Comparison of ENCODE assay signal across 27 cellular contexts in the genomic region with DNA sequence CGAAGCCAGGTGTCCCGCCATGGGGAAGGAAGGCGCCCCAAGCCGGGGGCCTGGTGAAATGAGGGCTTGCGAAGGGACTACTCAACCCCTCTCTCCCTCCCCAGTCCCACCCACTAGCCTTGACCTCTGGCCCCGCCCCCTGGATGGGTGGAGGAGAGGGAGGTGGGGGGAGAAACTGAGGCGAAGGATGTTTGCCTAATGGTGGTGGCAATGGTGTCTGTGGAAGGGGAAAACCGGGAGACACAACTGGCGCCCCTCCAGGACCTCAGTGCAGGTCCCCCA. TPM values are rescaled to one million over a fixed set of nuclear protein-coding genes. Genes with fewer than 3 reads are reported as not detected.
A peak's percentile ranks its signal among the peaks of the same experiment; 100 is the strongest.
DNase-seq lines count a peak whose midpoint lies in the region; ATAC-seq and TF ChIP-seq lines count a peak whose summit lies in the region.
"Had no signal": no experiment of that assay in that cellular context is flagged by ENCODE, and none has a peak within 500 bp of the region (broad histone marks: within the 10 kb centered on the region; RNA-seq: fewer than 3 reads in every experiment).

A gene (minus strand): TSS at position 83 of the 282 bp plus-strand sequence. CDS start 62 bp downstream, at position 21.

- peaks cover 49% of the 10 kb centered on the region for H3K4me1 ChIP-seq in HUES6 (ENCODE audit: control insufficient read depth, insufficient read depth, low read length)
- H3K4me1 ChIP-seq in endodermal cell (ENCODE audit: control insufficient read depth, insufficient read depth, low read length): peaks cover 19% of the 10 kb centered on the region
- H3K4me1 ChIP-seq in mesenchymal stem cell (ENCODE audit: control insufficient read depth, insufficient read depth, low read depth, low read length): peaks cover 15% of the 10 kb centered on the region
- H3K4me1 ChIP-seq in BE2C: no peaks in the 10 kb centered on the region
- H3K4me1 ChIP-seq: sigmoid colon, thyroid gland had no signal

- no peak within 1 kb of the TSS for H4K91ac ChIP-seq in mesenchymal stem cell (ENCODE audit: low read length)

- peak; percentile 83 for DNase-seq in endodermal cell
- DNase-seq in mesenchymal stem cell: no peak
- DNase-seq in Right ventricle myocardium inferior (ENCODE audit: missing footprints): no peak
- no peak for DNase-seq in BE2C
- DNase-seq in mesothelial cell of epicardium (ENCODE audit: low spot score in 2 of 2, unreplicated experiment in 2 of 2): no peak
- DNase-seq: activated CD4-positive, alpha-beta T cell treated with anti-CD3 and anti-CD28 coated beads, Interleukin-2, amount 50 U/mL, for 48 hours; activated CD8-positive, alpha-beta memory T cell treated with anti-CD3 and anti-CD28 coated beads, Interleukin-2, amount 50 U/mL, for 4 hours; CD8-positive, alpha-beta memory T cell; DMS53; GF-D8; left ventricle myocardium inferior; mucosa of descending colon; NCI-H1092; NCI-H187 treated with DMSO at 0.1 percent for 48 hours; NCI-H526; nephron progenitor cell; RPMI8226; sigmoid colon; stimulated activated CD4-positive, alpha-beta T cell treated with anti-CD3 and anti-CD28 coated beads, Interleukin-15, amount 100 ng/mL, for 24 hours; thyroid gland had no signal

- WGBS in endodermal cell (ENCODE audit: insufficient coverage in 1 of 2, insufficient read length in 1 of 2), 2 experiments: 41% methylated on average over 6 of the region's 9 CpGs; no CpG with 5 or more reads in 1 of the 2 experiments
- WGBS in mesenchymal stem cell: 63% methylated on average over 2 of the region's 9 CpGs

- no peak within 1 kb of the TSS for H3K4ac ChIP-seq in mesenchymal stem cell (ENCODE audit: low read depth in 1 of 2, low read length in 2 of 2)

- H3K27ac Mint-ChIP-seq in endodermal cell (peak within 1 kb of the TSS; percentile 86), mesothelial cell of epicardium (no peak within 1 kb of the TSS)
- H3K27ac Mint-ChIP-seq in stimulated activated memory B cell treated with anti-CD40 and anti-IgM and Interleukin-4, amounts not matched to agents 10 μg/mL and 1 μg/mL and 100 μg/mL, for 72 hours: no peak within 1 kb of the TSS
- H3K27ac Mint-ChIP-seq: nephron progenitor cell; stimulated activated naive CD8-positive, alpha-beta T cell treated with anti-CD3 and anti-CD28 coated beads, Interleukin-15, Interleukin-2, amounts not matched to agents 100 ng/mL and 50 ng/mL, for 24 hours had no signal

- no peak within 1 kb of the TSS for H2AK5ac ChIP-seq in mesenchymal stem cell (ENCODE audit: low read length, severe bottlenecking)

- H3K18ac ChIP-seq in mesenchymal stem cell (ENCODE audit: low read depth in 1 of 2, low read length in 2 of 2): no peak within 1 kb of the TSS

- H3K4me2 ChIP-seq in mesenchymal stem cell (ENCODE audit: low read length, poor library complexity, severe bottlenecking): no peak within 1 kb of the TSS

- peak within 1 kb of the TSS; percentile 16 for H4K8ac ChIP-seq in mesenchymal stem cell (ENCODE audit: low read length)

- H3K4me3 ChIP-seq in HUES6 (ENCODE audit: low read depth, low read length) (peak within 1 kb of the TSS; percentile 72), endodermal cell (ENCODE audit: low read length) (no peak within 1 kb of the TSS), mesenchymal stem cell (ENCODE audit: insufficient read depth in 1 of 2, low read depth in 1 of 2, low read length in 2 of 2) (no peak within 1 kb of the TSS), BE2C (ENCODE audit: low read depth, low read length) (no peak within 1 kb of the TSS)
- H3K4me3 ChIP-seq: left ventricle myocardium inferior, mucosa of descending colon, sigmoid colon, thyroid gland had no signal

- no peak within 1 kb of the TSS for H3K23ac ChIP-seq in mesenchymal stem cell (ENCODE audit: low read length in 2 of 2)

- H2BK120ac ChIP-seq in mesenchymal stem cell (ENCODE audit: low read depth, low read length): no peak within 1 kb of the TSS

- peaks cover 44% of the 10 kb centered on the region for H3K79me1 ChIP-seq in mesenchymal stem cell (replicated peaks; ENCODE audit: low read length, poor library complexity, severe bottlenecking)

- TF ChIP-seq CTCF in endodermal cell (conservative IDR thresholded peaks at IDR 0.05) (no peak), BE2C (IDR thresholded peaks at IDR 0.05; ENCODE audit: low read depth, low read length) (no peak), mesothelial cell of epicardium (IDR thresholded peaks at IDR 0.05; ENCODE audit: unreplicated experiment) (no peak)

- H3K27ac ChIP-seq in HUES6 (ENCODE audit: low read depth, low read length): peak within 1 kb of the TSS; percentile 96
- H3K27ac ChIP-seq in endodermal cell (ENCODE audit: low read depth, low read length): no peak within 1 kb of the TSS
- H3K27ac ChIP-seq in mesenchymal stem cell (ENCODE audit: low read length, poor library complexity, severe bottlenecking): no peak within 1 kb of the TSS
- H3K27ac ChIP-seq: epithelial cell of prostate, HL-60, left ventricle myocardium inferior, sigmoid colon, thyroid gland had no signal

- ATAC-seq in stimulated activated memory B cell treated with anti-CD40 and anti-IgM and Interleukin-4, amounts not matched to agents 10 μg/mL and 1 μg/mL and 100 μg/mL, for 72 hours: no peak
- no peak for ATAC-seq in Right ventricle myocardium inferior
- ATAC-seq: SK-N-SH treated with all-trans-retinoic acid at 6 μM for 48 hours had no signal

- peaks cover 44% of the 10 kb centered on the region for H3K4me1 Mint-ChIP-seq in endodermal cell
- H3K4me1 Mint-ChIP-seq in stimulated activated memory B cell treated with anti-CD40 and anti-IgM and Interleukin-4, amounts not matched to agents 10 μg/mL and 1 μg/mL and 100 μg/mL, for 72 hours: peaks cover 6% of the 10 kb centered on the region
- H3K4me1 Mint-ChIP-seq in mesothelial cell of epicardium: no peaks in the 10 kb centered on the region
- H3K4me1 Mint-ChIP-seq: CD8-positive, alpha-beta memory T cell had no signal

- H2BK15ac ChIP-seq in mesenchymal stem cell (ENCODE audit: low read depth, poor library complexity, severe bottlenecking): peak within 1 kb of the TSS; percentile 62

- H3K27me3 Mint-ChIP-seq in endodermal cell (ENCODE audit: insufficient read depth): peaks cover 8% of the 10 kb centered on the region
- no peaks in the 10 kb centered on the region for H3K27me3 Mint-ChIP-seq in stimulated activated memory B cell treated with anti-CD40 and anti-IgM and Interleukin-4, amounts not matched to agents 10 μg/mL and 1 μg/mL and 100 μg/mL, for 72 hours
- peaks cover 42% of the 10 kb centered on the region for H3K27me3 Mint-ChIP-seq in mesothelial cell of epicardium (ENCODE audit: low read depth)
- H3K27me3 Mint-ChIP-seq: CD8-positive, alpha-beta memory T cell; stimulated activated naive CD8-positive, alpha-beta T cell treated with anti-CD3 and anti-CD28 coated beads, Interleukin-15, Interleukin-2, amounts not matched to agents 100 ng/mL and 50 ng/mL, for 24 hours had no signal

- H3K27me3 ChIP-seq in HUES6 (ENCODE audit: control insufficient read depth, insufficient read depth, low read length) (peaks cover 8% of the 10 kb centered on the region; the same call in 1 of the 2 replicates), endodermal cell (ENCODE audit: control insufficient read depth, insufficient read depth, low read length, poor library complexity, severe bottlenecking) (no peaks in the 10 kb centered on the region), mesenchymal stem cell (ENCODE audit: control insufficient read depth in 1 of 2, insufficient read depth in 1 of 2, low read length in 2 of 2) (peaks cover 0 to 16% of the 10 kb centered on the region in 2 experiments), BE2C (no peaks in the 10 kb centered on the region)
- H3K27me3 ChIP-seq: sigmoid colon, thyroid gland had no signal

- H3K9ac ChIP-seq in HUES6 (ENCODE audit: low read length): peak within 1 kb of the TSS; percentile 95
- no peak within 1 kb of the TSS for H3K9ac ChIP-seq in endodermal cell (ENCODE audit: extremely low read depth, low read length, poor library complexity, severe bottlenecking)
- no peak within 1 kb of the TSS for H3K9ac ChIP-seq in mesenchymal stem cell (ENCODE audit: low read length)

- H3K9me3 Mint-ChIP-seq in endodermal cell: no peaks in the 10 kb centered on the region
- no peaks in the 10 kb centered on the region for H3K9me3 Mint-ChIP-seq in stimulated activated memory B cell treated with anti-CD40 and anti-IgM and Interleukin-4, amounts not matched to agents 10 μg/mL and 1 μg/mL and 100 μg/mL, for 72 hours
- no peaks in the 10 kb centered on the region for H3K9me3 Mint-ChIP-seq in mesothelial cell of epicardium
- H3K9me3 Mint-ChIP-seq: CD8-positive, alpha-beta memory T cell; stimulated activated naive CD8-positive, alpha-beta T cell treated with anti-CD3 and anti-CD28 coated beads, Interleukin-15, Interleukin-2, amounts not matched to agents 100 ng/mL and 50 ng/mL, for 24 hours had no signal

- H3K4me3 Mint-ChIP-seq in endodermal cell: peak within 1 kb of the TSS; percentile 67
- no peak within 1 kb of the TSS for H3K4me3 Mint-ChIP-seq in stimulated activated memory B cell treated with anti-CD40 and anti-IgM and Interleukin-4, amounts not matched to agents 10 μg/mL and 1 μg/mL and 100 μg/mL, for 72 hours
- no peak within 1 kb of the TSS for H3K4me3 Mint-ChIP-seq in mesothelial cell of epicardium
- H3K4me3 Mint-ChIP-seq: nephron progenitor cell; stimulated activated naive CD8-positive, alpha-beta T cell treated with anti-CD3 and anti-CD28 coated beads, Interleukin-15, Interleukin-2, amounts not matched to agents 100 ng/mL and 50 ng/mL, for 24 hours had no signal

- no peak within 1 kb of the TSS for H3K14ac ChIP-seq in mesenchymal stem cell (ENCODE audit: low read length in 2 of 2)

- H3K9me3 ChIP-seq in HUES6 (ENCODE audit: control insufficient read depth, insufficient read depth, low read depth, low read length): no peaks in the 10 kb centered on the region
- H3K9me3 ChIP-seq in endodermal cell (ENCODE audit: control insufficient read depth, low read length): no peaks in the 10 kb centered on the region
- no peaks in the 10 kb centered on the region for H3K9me3 ChIP-seq in mesenchymal stem cell (ENCODE audit: control insufficient read depth, low read length)
- H3K9me3 ChIP-seq in BE2C: no peaks in the 10 kb centered on the region
- H3K9me3 ChIP-seq: left ventricle myocardium inferior, mucosa of descending colon, sigmoid colon, thyroid gland had no signal

- H2AFZ ChIP-seq in mesenchymal stem cell (ENCODE audit: low read depth, low read length): no peak within 1 kb of the TSS

- intact Hi-C loops in Right ventricle myocardium inferior (cut with DNase I): no loop called here

- no peak within 1 kb of the TSS for H2BK12ac ChIP-seq in mesenchymal stem cell (ENCODE audit: low read length in 2 of 2)

- H3K36me3 Mint-ChIP-seq in endodermal cell (ENCODE audit: low read depth): peaks cover 9% of the 10 kb centered on the region
- no peaks in the 10 kb centered on the region for H3K36me3 Mint-ChIP-seq in stimulated activated memory B cell treated with anti-CD40 and anti-IgM and Interleukin-4, amounts not matched to agents 10 μg/mL and 1 μg/mL and 100 μg/mL, for 72 hours
- no peaks in the 10 kb centered on the region for H3K36me3 Mint-ChIP-seq in mesothelial cell of epicardium
- H3K36me3 Mint-ChIP-seq: CD8-positive, alpha-beta memory T cell had no signal

- H2BK5ac ChIP-seq in mesenchymal stem cell (ENCODE audit: low read depth, low read length, poor library complexity, severe bottlenecking): no peak within 1 kb of the TSS

- peaks cover 30% of the 10 kb centered on the region for H3K36me3 ChIP-seq in HUES6 (ENCODE audit: control insufficient read depth, insufficient read depth, low read length)
- H3K36me3 ChIP-seq in endodermal cell (ENCODE audit: control insufficient read depth, insufficient read depth, low read length): no peaks in the 10 kb centered on the region
- peaks cover 0 to 16% of the 10 kb centered on the region in 2 experiments for H3K36me3 ChIP-seq in mesenchymal stem cell (ENCODE audit: control insufficient read depth in 1 of 2, insufficient read depth in 2 of 2, low read depth in 1 of 2, low read length in 2 of 2)
- no peaks in the 10 kb centered on the region for H3K36me3 ChIP-seq in BE2C
- H3K36me3 ChIP-seq: sigmoid colon, thyroid gland had no signal

RNA-seq across cellular contexts. Expression of the gene that starts here (rescaled TPM):
- total RNA-seq in endodermal cell (100 to 1,000 TPM; 106 to 687 TPM), Right ventricle myocardium inferior (0.51 TPM), mesothelial cell of epicardium (0.24 to 0.47 TPM in 2 of 3 replicates, not detected in the other)
- 139 TPM for polyA plus RNA-seq in endodermal cell (2013, experiment 1 of 2)
- 45.7 TPM for polyA plus RNA-seq in endodermal cell (2013, experiment 2 of 2)
- polyA plus RNA-seq in mesenchymal stem cell (2013, experiment 1 of 2): not detected
- polyA plus RNA-seq in mesenchymal stem cell (2013, experiment 2 of 2): not detected
- 0.63 TPM for polyA plus RNA-seq in BE2C (2012; ENCODE audit: insufficient read depth, insufficient read length, low read depth)
- total RNA-seq: CD8-positive, alpha-beta memory T cell; T-helper 2 cell treated with Interferon-gamma antibody and Interleukin-4, amounts not matched to agents 100 ng/mL and 5 ng/mL, for 36 hours had no signal
- polyA plus RNA-seq: CD8-positive, alpha-beta memory T cell had no signal

Comparison
In these comparisons a context has a peak if more than half of its experiments do, and no peak if none do; other contexts are left out.
1. RNA of the gene that starts here (total RNA-seq): 106 to 687 TPM in endodermal cell; 0.51 TPM in Right ventricle myocardium inferior (single experiment) and 0.24 to 0.47 TPM in mesothelial cell of epicardium; every median in the first group is over 10 times any median in the second.